Comparison of ENCODE assay signal across 1 cellular context in the genomic region with DNA sequence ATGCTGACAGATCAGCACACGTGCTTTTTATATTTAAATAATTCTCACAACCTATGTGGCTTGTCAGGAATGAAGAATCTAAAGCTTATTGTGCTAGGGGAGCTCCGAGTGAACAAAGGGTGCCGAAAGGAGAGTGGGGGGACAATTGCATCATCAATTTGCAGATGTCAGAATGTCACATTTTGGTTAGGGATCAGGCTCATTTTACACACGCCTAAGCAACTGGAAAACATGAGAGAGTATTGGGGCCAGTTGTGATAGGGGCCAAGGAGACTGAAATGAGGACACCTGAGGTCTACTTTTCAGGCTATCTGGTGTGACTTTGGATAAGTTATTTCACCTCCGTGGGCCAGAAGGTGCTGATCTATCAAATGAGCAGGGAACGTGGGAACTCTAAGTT.
TF ChIP-seq lines count a peak whose summit lies in the region.

No MANE protein-coding gene starts in this region.

TF ChIP-seq in K562, 482 proteins besides CTCF, POLR2A, EP300 and RAD21 (continued from another document):
- TF ChIP-seq, protein P1, sequence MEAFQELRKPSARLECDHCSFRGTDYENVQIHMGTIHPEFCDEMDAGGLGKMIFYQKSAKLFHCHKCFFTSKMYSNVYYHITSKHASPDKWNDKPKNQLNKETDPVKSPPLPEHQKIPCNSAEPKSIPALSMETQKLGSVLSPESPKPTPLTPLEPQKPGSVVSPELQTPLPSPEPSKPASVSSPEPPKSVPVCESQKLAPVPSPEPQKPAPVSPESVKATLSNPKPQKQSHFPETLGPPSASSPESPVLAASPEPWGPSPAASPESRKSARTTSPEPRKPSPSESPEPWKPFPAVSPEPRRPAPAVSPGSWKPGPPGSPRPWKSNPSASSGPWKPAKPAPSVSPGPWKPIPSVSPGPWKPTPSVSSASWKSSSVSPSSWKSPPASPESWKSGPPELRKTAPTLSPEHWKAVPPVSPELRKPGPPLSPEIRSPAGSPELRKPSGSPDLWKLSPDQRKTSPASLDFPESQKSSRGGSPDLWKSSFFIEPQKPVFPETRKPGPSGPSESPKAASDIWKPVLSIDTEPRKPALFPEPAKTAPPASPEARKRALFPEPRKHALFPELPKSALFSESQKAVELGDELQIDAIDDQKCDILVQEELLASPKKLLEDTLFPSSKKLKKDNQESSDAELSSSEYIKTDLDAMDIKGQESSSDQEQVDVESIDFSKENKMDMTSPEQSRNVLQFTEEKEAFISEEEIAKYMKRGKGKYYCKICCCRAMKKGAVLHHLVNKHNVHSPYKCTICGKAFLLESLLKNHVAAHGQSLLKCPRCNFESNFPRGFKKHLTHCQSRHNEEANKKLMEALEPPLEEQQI (IDR thresholded peaks at IDR 0.05): no peak
- TF ChIP-seq, protein P2, sequence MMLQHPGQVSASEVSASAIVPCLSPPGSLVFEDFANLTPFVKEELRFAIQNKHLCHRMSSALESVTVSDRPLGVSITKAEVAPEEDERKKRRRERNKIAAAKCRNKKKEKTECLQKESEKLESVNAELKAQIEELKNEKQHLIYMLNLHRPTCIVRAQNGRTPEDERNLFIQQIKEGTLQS (IDR thresholded peaks at IDR 0.05): peak; percentile 89
- TF ChIP-seq, protein P2 (CRISPR knock-in tag; conservative IDR thresholded peaks at IDR 0.05): 0 out of 2 replicates have a peak, but pooled peaks have one; percentile 11
- TF ChIP-seq CEBPG (CRISPR knock-in tag; IDR thresholded peaks at IDR 0.05) (peak; percentile 74), CEBPG (tag; conservative IDR thresholded peaks at IDR 0.05 in 1 of 2, IDR thresholded peaks at IDR 0.05 in 1 of 2) (peak; percentile 55 to 77; a peak in 3 of 4 replicates), NR4A1 (CRISPR knock-in tag; IDR thresholded peaks at IDR 0.05) (no peak), NR4A1 (tag; IDR thresholded peaks at IDR 0.05) (no peak), ERF (CRISPR knock-in tag; IDR thresholded peaks at IDR 0.05) (no peak), ARID2 (IDR thresholded peaks at IDR 0.05) (no peak), HNRNPUL1 (IDR thresholded peaks at IDR 0.05; ENCODE audit: low read length) (no peak), CEBPB (tag; IDR thresholded peaks at IDR 0.05) (peak; percentile 66; the same call in 1 of the 2 replicates), ZC3H11A (IDR thresholded peaks at IDR 0.05; ENCODE audit: low read depth, low read length) (no peak)
- TF ChIP-seq, protein P3, sequence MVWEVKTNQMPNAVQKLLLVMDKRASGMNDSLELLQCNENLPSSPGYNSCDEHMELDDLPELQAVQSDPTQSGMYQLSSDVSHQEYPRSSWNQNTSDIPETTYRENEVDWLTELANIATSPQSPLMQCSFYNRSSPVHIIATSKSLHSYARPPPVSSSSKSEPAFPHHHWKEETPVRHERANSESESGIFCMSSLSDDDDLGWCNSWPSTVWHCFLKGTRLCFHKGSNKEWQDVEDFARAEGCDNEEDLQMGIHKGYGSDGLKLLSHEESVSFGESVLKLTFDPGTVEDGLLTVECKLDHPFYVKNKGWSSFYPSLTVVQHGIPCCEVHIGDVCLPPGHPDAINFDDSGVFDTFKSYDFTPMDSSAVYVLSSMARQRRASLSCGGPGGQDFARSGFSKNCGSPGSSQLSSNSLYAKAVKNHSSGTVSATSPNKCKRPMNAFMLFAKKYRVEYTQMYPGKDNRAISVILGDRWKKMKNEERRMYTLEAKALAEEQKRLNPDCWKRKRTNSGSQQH (CRISPR knock-in tag; IDR thresholded peaks at IDR 0.05): no peak
TF ChIP-seq in K562: peak in this region for 3.
